27 cellular contexts compared by ENCODE assay signal in the genomic region with DNA sequence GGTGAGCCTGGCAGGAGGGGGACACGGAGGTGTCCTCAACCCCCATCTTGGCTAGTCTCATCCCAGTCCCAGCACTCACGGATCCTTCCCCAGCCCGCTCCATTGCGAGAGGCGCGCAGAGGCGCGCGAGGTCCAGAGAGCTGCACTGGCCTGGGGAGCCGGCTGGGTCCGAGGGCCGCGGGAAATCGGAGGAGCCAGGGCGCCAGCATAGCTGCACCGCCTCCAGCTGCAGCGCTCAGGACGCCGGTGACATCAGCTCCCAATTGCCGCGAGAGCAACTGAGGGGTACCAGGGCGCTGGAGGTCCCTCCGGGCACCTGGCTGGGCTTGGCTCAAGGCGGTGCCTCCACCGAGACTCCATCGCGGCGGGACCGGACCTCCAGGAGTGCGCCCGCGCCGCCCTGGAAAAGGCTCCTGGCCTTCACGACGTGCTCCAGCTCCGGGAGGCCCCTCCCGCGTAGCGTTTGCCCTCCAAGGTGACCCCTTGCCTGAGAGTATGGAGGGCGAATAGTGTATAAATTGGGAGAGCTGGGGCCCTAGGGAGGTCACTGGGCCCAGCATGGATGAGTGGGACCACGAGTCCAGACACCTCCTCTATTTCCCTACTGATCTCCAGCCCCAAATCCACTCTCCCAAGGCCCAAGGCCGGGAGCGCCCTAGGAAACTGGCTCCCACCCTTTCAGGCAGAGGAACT. TPM values are rescaled to one million over a fixed set of nuclear protein-coding genes. Genes with fewer than 3 reads are reported as not detected.
DNase-seq lines count a peak whose midpoint lies in the region; ATAC-seq and TF ChIP-seq lines count a peak whose summit lies in the region.
"Had no signal": no experiment of that assay in that cellular context is flagged by ENCODE, and none has a peak within 500 bp of the region (broad histone marks: within the 10 kb centered on the region; RNA-seq: fewer than 3 reads in every experiment).

No MANE protein-coding gene starts in this region.

- H3K4me3 ChIP-seq in A673 (ENCODE audit: low read depth, low read length, poor library complexity, severe bottlenecking) (no peak overlapping the region), HUES6 (ENCODE audit: low read depth, low read length) (peak overlapping the region; percentile 16; the same call in 1 of the 2 replicates), dorsolateral prefrontal cortex (peak overlapping the region in 57 of 59 donors; percentile 5 to 91 (median 63)), trophoblast cell (ENCODE audit: low read depth, low read length) (no peak overlapping the region)
- H3K4me3 ChIP-seq: adrenal gland, cardiac muscle cell, Peyer's patch, spleen, stomach had no signal

- no peak overlapping the region for H2AK5ac ChIP-seq in trophoblast cell (ENCODE audit: low read length)

- H3K14ac ChIP-seq in trophoblast cell (ENCODE audit: low read length), result no peak overlapping the region

- peak overlapping the region; percentile 9 for H3K18ac ChIP-seq in trophoblast cell (ENCODE audit: low read length)

- peak overlapping the region; percentile 52 for H3K4ac ChIP-seq in trophoblast cell (ENCODE audit: low read depth, low read length)

- CTCF ChIA-PET in A673 (lab: Charles Lee), result no interaction called here

- H2BK120ac ChIP-seq in trophoblast cell (ENCODE audit: insufficient read depth, low read length, poor library complexity), result no peak overlapping the region

- DNase-seq in A673 (ENCODE audit: low spot score), result no peak
- peak in 1 of 10 donors; percentile 33 for DNase-seq in dorsolateral prefrontal cortex
- DNase-seq in trophoblast cell, result no peak
- DNase-seq in AG08395 (ENCODE audit: low spot score), result no peak
- no peak for DNase-seq in activated T-cell treated with anti-CD3 and anti-CD28 coated beads for 4 hours
- DNase-seq: activated CD4-positive, alpha-beta T cell treated with anti-CD3 and anti-CD28 coated beads, Interleukin-2, amount 10 ng/mL, durations not matched to agents 7 days and 5 days; activated CD8-positive, alpha-beta memory T cell treated with anti-CD3 and anti-CD28 coated beads, Interleukin-2, amount 50 U/mL, for 48 hours; activated gamma-delta T cell; adrenal gland; DMS 273 treated with DMSO at 0.1 percent for 48 hours; NCI-H1048; NCI-H2081 treated with DMSO at 0.1 percent for 48 hours; NCI-H510A; NK-92 treated with Interleukin-12 subunit alpha and Interleukin-12 subunit beta, amount 100 ng/mL, for 24 hours; Peyer's patch; stimulated activated CD4-positive, alpha-beta T cell treated with anti-CD3 and anti-CD28 coated beads, Interleukin-4, amount 100 ng/mL, for 24 hours; stomach; T-helper 17 cell had no signal

- H3K27ac ChIP-seq in A673 (ENCODE audit: low read depth, low read length, poor library complexity, severe bottlenecking), result peak overlapping the region; percentile 25
- H3K27ac ChIP-seq in HUES6 (ENCODE audit: low read depth, low read length), result peak overlapping the region; percentile 23; the same call in 1 of the 2 replicates
- peak overlapping the region in 49 of 59 donors; percentile 5 to 99 (median 62) for H3K27ac ChIP-seq in dorsolateral prefrontal cortex
- H3K27ac ChIP-seq in trophoblast cell (ENCODE audit: low read depth, low read length), result no peak overlapping the region
- H3K27ac ChIP-seq: adrenal gland, cardiac muscle cell, Peyer's patch, spleen had no signal

- peaks cover 32% of the 10 kb centered on the region for H3K79me2 ChIP-seq in trophoblast cell (ENCODE audit: control insufficient read depth, insufficient read depth, low read length, poor library complexity)

- WGBS in trophoblast cell (ENCODE audit: extremely low coverage, insufficient coverage, insufficient read length), result no CpG with 5 or more reads among the region's 43 CpGs

- POLR2A ChIA-PET in A673 (lab: Charles Lee; ENCODE audit: low non-redundant PET), result no interaction called here

- H4K8ac ChIP-seq in trophoblast cell (ENCODE audit: low read depth, low read length), result no peak overlapping the region

- H3K23ac ChIP-seq in trophoblast cell (ENCODE audit: low read length), result no peak overlapping the region

- H4K12ac ChIP-seq in trophoblast cell (ENCODE audit: low read depth, low read length), result no peak overlapping the region

- no peak overlapping the region for H3K4me2 ChIP-seq in trophoblast cell (ENCODE audit: low read length)

- H3K4me1 ChIP-seq in A673 (ENCODE audit: insufficient read depth, low read length, poor library complexity, severe bottlenecking) (peaks cover 43% of the 10 kb centered on the region), HUES6 (ENCODE audit: control insufficient read depth, insufficient read depth, low read length) (peaks cover 37% of the 10 kb centered on the region), trophoblast cell (ENCODE audit: control insufficient read depth in 1 of 2, insufficient read depth in 2 of 2, low read length in 2 of 2) (peaks cover 14% of the 10 kb centered on the region in 2 experiments)

- H3K36me3 ChIP-seq in A673 (ENCODE audit: insufficient read depth, low read length, poor library complexity, severe bottlenecking) (peaks cover 6% of the 10 kb centered on the region), HUES6 (ENCODE audit: control insufficient read depth, insufficient read depth, low read length) (peaks cover 29% of the 10 kb centered on the region), trophoblast cell (ENCODE audit: control insufficient read depth in 1 of 2, insufficient read depth in 2 of 2, low read length in 2 of 2) (peaks cover 33 to 40% of the 10 kb centered on the region in 2 experiments)

- BruUV-seq in A673 (replicated peaks; lab: Mats Ljungman, UMichigan), result no TSS peak

- H3K9ac ChIP-seq in HUES6 (ENCODE audit: low read length), result peak overlapping the region; percentile 8
- no peak overlapping the region for H3K9ac ChIP-seq in trophoblast cell (ENCODE audit: low read length)

- intact Hi-C loops in A673 (cut with micrococcal nuclease; ENCODE audit: unreplicated experiment) (no loop called here), dorsolateral prefrontal cortex (cut with DNase I) (no loop called here)

- ATAC-seq in HG02884 (IDR thresholded peaks at IDR 0.05; ENCODE audit: unreplicated experiment) (no peak), HG03175 (IDR thresholded peaks at IDR 0.05; ENCODE audit: unreplicated experiment) (no peak)
- ATAC-seq: esophagus mucosa; gastroesophageal sphincter; natural killer cell treated with Interleukin-12 subunit alpha and Interleukin-12 subunit beta and Interleukin-15 and Interleukin-18, amount 100 ng/mL, for 72 hours; T-helper 17 cell had no signal

- no peaks in the 10 kb centered on the region for H3K27me3 ChIP-seq in A673 (replicated peaks; ENCODE audit: insufficient read depth, low read depth, low read length, poor library complexity)
- no peaks in the 10 kb centered on the region for H3K27me3 ChIP-seq in HUES6 (ENCODE audit: control insufficient read depth, insufficient read depth, low read length)
- H3K27me3 ChIP-seq in dorsolateral prefrontal cortex, result peaks cover 0 to 13% (median 0%) of the 10 kb centered on the region in 45 donors
- no peaks in the 10 kb centered on the region for H3K27me3 ChIP-seq in trophoblast cell (ENCODE audit: insufficient read depth, low read length)
- H3K27me3 ChIP-seq: cardiac muscle cell, Peyer's patch had no signal

- TF ChIP-seq CTCF in A673 (conservative IDR thresholded peaks at IDR 0.05; ENCODE audit: low read depth, low read length) (no peak), dorsolateral prefrontal cortex (IDR thresholded peaks at IDR 0.05 in 54 of 56, conservative IDR thresholded peaks at IDR 0.05 in 2 of 56; ENCODE audit: low read depth in 1 of 56, partially characterized antibody in 56 of 56) (no peak)

- no peak overlapping the region for H2BK5ac ChIP-seq in trophoblast cell (ENCODE audit: low read depth, low read length, poor library complexity)

- no peak overlapping the region for H2BK12ac ChIP-seq in trophoblast cell (ENCODE audit: low read length)

- no peaks in the 10 kb centered on the region for H3K9me3 ChIP-seq in A673 (ENCODE audit: low read depth, low read length, poor library complexity, severe bottlenecking)
- H3K9me3 ChIP-seq in HUES6 (ENCODE audit: control insufficient read depth, insufficient read depth, low read depth, low read length), result no peaks in the 10 kb centered on the region
- H3K9me3 ChIP-seq in trophoblast cell (ENCODE audit: insufficient read depth, low read depth, low read length), result peaks cover 1% of the 10 kb centered on the region
- H3K9me3 ChIP-seq: adrenal gland, gastroesophageal sphincter, Peyer's patch, spleen, stomach had no signal

- peaks cover 16% of the 10 kb centered on the region for H3K79me1 ChIP-seq in trophoblast cell (ENCODE audit: low read length)

- no peak overlapping the region for H2AFZ ChIP-seq in trophoblast cell (ENCODE audit: insufficient read depth, low read length, poor library complexity)

- H4K91ac ChIP-seq in trophoblast cell (ENCODE audit: low read depth, low read length), result no peak overlapping the region

RNA-seq across cellular contexts. Expression of a gene that starts 5.5 kb away (rescaled TPM):
- total RNA-seq in A673 (2021) (27.0 and 29.6 TPM in 2 replicates), dorsolateral prefrontal cortex (100 to 1,000 TPM in 39 of 120 experiments, 10 to 100 TPM in 81; 17.0 to 289 (median 84.0) TPM)
- 44.2 and 46.2 TPM in 2 replicates for polyA plus RNA-seq in trophoblast cell (2013)
- polyA plus RNA-seq: CD14-positive monocyte had no signal

RNA-seq across cellular contexts. Expression of a gene that starts 14.7 kb away (rescaled TPM):
- total RNA-seq in A673 (2021) (41.1 and 51.1 TPM in 2 replicates), dorsolateral prefrontal cortex (10 to 100 TPM in 119 of 120 experiments, 1 to 10 TPM in 1; 9.3 to 42.7 (median 26.3) TPM)
- polyA plus RNA-seq in trophoblast cell (2013), result 4.7 TPM in 2 replicates

RNA-seq across cellular contexts. Expression of a gene that starts 14.8 kb away (rescaled TPM):
- 1.6 and 1.9 TPM in 2 replicates for total RNA-seq in A673 (2021)
- 1 to 10 TPM; 2.6 to 9.8 (median 5.6) TPM for total RNA-seq in dorsolateral prefrontal cortex
- polyA plus RNA-seq in trophoblast cell (2013), result 0.29 and 0.31 TPM in 2 replicates

RNA-seq across cellular contexts. Expression of a gene that starts 18.6 kb away (rescaled TPM):
- total RNA-seq in A673 (2021), result 29.9 and 34.9 TPM in 2 replicates
- total RNA-seq in dorsolateral prefrontal cortex, result 10 to 100 TPM; 28.3 to 66.9 (median 46.9) TPM
- 22.8 and 23.3 TPM in 2 replicates for polyA plus RNA-seq in trophoblast cell (2013)

RNA-seq across cellular contexts. Expression of a gene that starts 22.0 kb away (rescaled TPM):
- total RNA-seq in A673 (2021) (37.9 and 53.6 TPM in 2 replicates), dorsolateral prefrontal cortex (100 to 1,000 TPM in 5 of 120 experiments, 10 to 100 TPM in 115; 55.2 to 111 (median 78.3) TPM)
- polyA plus RNA-seq in trophoblast cell (2013), result 80.5 and 81.5 TPM in 2 replicates

Comparison
In these comparisons a context has a peak if more than half of its experiments do, and no peak if none do; other contexts are left out.
1. H3K4me3 ChIP-seq: peak in HUES6 (single experiment) and dorsolateral prefrontal cortex (57 of 59); none in A673 (single experiment) and trophoblast cell (single experiment).